Comparison of ENCODE assay signal across 1 cellular context in the genomic region with DNA sequence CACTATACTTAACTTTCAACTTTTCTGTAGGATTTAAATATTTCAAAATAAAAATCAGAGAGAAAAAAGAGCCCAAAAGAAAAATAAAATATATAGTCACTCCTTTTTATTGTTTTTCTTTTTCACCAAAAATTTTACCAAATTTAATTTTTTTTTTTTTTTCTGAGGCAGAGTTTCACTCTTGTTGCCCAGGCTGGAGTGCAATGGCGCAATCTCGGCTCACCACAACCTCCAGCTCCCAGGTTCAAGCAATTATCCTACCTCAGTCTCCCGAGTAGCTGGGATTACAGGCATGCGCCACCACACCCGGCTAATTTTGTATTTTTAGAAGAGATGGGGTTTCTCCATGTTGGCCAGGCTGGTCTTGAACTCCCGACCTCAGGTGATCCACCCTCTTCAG.
TF ChIP-seq lines count a peak whose summit lies in the region.

No MANE protein-coding gene starts in this region.

TF ChIP-seq in K562, 482 proteins besides CTCF, POLR2A, EP300 and RAD21:
- 0 out of 2 replicates have a peak, but pooled peaks have one; percentile 13 for TF ChIP-seq DDX20 (tag; IDR thresholded peaks at IDR 0.05; ENCODE audit: low read depth)
- TF ChIP-seq CEBPB (tag; IDR thresholded peaks at IDR 0.05), result peak; percentile 74
- TF ChIP-seq DPF2 (IDR thresholded peaks at IDR 0.05), result 0 out of 2 replicates have a peak, but pooled peaks have one; percentile 17
- TF ChIP-seq ZNF232 (CRISPR knock-in tag; IDR thresholded peaks at IDR 0.05), result peak; percentile 21; the same call in 1 of the 2 replicates
- 0 out of 2 replicates have a peak, but pooled peaks have one; percentile 5 for TF ChIP-seq MAFG (tag; conservative IDR thresholded peaks at IDR 0.05)
- TF ChIP-seq, protein P1, sequence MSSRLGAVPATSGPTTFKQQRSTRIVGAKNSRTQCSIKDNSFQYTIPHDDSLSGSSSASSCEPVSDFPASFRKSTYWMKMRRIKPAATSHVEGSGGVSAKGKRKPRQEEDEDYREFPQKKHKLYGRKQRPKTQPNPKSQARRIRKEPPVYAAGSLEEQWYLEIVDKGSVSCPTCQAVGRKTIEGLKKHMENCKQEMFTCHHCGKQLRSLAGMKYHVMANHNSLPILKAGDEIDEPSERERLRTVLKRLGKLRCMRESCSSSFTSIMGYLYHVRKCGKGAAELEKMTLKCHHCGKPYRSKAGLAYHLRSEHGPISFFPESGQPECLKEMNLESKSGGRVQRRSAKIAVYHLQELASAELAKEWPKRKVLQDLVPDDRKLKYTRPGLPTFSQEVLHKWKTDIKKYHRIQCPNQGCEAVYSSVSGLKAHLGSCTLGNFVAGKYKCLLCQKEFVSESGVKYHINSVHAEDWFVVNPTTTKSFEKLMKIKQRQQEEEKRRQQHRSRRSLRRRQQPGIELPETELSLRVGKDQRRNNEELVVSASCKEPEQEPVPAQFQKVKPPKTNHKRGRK (tag; IDR thresholded peaks at IDR 0.05), result peak; percentile 78
- peak; percentile 48; the same call in 1 of the 2 replicates for TF ChIP-seq CEBPG (CRISPR knock-in tag; IDR thresholded peaks at IDR 0.05)
- TF ChIP-seq CEBPG (tag; conservative IDR thresholded peaks at IDR 0.05 in 1 of 2, IDR thresholded peaks at IDR 0.05 in 1 of 2), result peak in 1 of 2 experiments; percentile 61; a peak in 2 of 4 replicates
- TF ChIP-seq HLTF (IDR thresholded peaks at IDR 0.05), result 0 out of 2 replicates have a peak, but pooled peaks have one; percentile 44
